In genomic region chr11:64185323-64186204, GRCh38 we compare ENCODE assay signal across 1 cellular context.
TF ChIP-seq lines count a peak whose summit lies in the region.

TSS of gene STIP1 (plus strand) at chr11:64186171. CDS start at chr11:64186262, 91 bp downstream.

TF ChIP-seq in HepG2, 621 proteins besides CTCF, POLR2A, EP300 and RAD21 (continued from another document and continues in another):
- peak; percentile 83; the same call in 1 of the 2 replicates for TF ChIP-seq ZBED4 (CRISPR knock-in tag; IDR thresholded peaks at IDR 0.05; ENCODE audit: borderline replicate concordance)
- peak; percentile 97 for TF ChIP-seq CREBL2 (CRISPR knock-in tag; IDR thresholded peaks at IDR 0.05; ENCODE audit: borderline replicate concordance)
- peak; percentile 57 for TF ChIP-seq RFXAP (CRISPR knock-in tag; IDR thresholded peaks at IDR 0.05; ENCODE audit: borderline replicate concordance)
- TF ChIP-seq ZNF367 (CRISPR knock-in tag; IDR thresholded peaks at IDR 0.05; ENCODE audit: borderline replicate concordance), result no peak
- TF ChIP-seq ZBTB49 (CRISPR knock-in tag; IDR thresholded peaks at IDR 0.05; ENCODE audit: borderline replicate concordance), result no peak
- peak; percentile 70 for TF ChIP-seq ETV5 (CRISPR knock-in tag; IDR thresholded peaks at IDR 0.05; ENCODE audit: borderline replicate concordance)
- no peak; the same call in 1 of the 2 replicates for TF ChIP-seq E2F2 (CRISPR knock-in tag; IDR thresholded peaks at IDR 0.05; ENCODE audit: borderline replicate concordance)
- no peak for TF ChIP-seq HNF4G (IDR thresholded peaks at IDR 0.05; ENCODE audit: borderline replicate concordance, low read depth, low read length)
- TF ChIP-seq HNF4G (CRISPR knock-in tag; IDR thresholded peaks at IDR 0.05; ENCODE audit: borderline replicate concordance, low read depth), result peak; percentile 56; the same call in 1 of the 2 replicates
- TF ChIP-seq ZKSCAN1 (IDR thresholded peaks at IDR 0.05; ENCODE audit: low read length), result peak; percentile 36; the same call in 1 of the 2 replicates
- peak; percentile 84; the same call in 1 of the 2 replicates for TF ChIP-seq REL (CRISPR knock-in tag; conservative IDR thresholded peaks at IDR 0.05)
- TF ChIP-seq MLLT10 (CRISPR knock-in tag; IDR thresholded peaks at IDR 0.05), result no peak
- TF ChIP-seq CHCHD3 (CRISPR knock-in tag; IDR thresholded peaks at IDR 0.05), result peak; percentile 74
- peak; percentile 94 for TF ChIP-seq CEBPZ (IDR thresholded peaks at IDR 0.05; ENCODE audit: low read length)
- TF ChIP-seq RFXANK (CRISPR knock-in tag; IDR thresholded peaks at IDR 0.05), result no peak
- TF ChIP-seq HOXA7 (CRISPR knock-in tag; IDR thresholded peaks at IDR 0.05), result no peak
- TF ChIP-seq ERF (CRISPR knock-in tag; IDR thresholded peaks at IDR 0.05), result peak; percentile 77
- TF ChIP-seq POGK (CRISPR knock-in tag; conservative IDR thresholded peaks at IDR 0.05), result peak; percentile 95; the same call in 1 of the 2 replicates
- TF ChIP-seq TFE3 (CRISPR knock-in tag; IDR thresholded peaks at IDR 0.05), result peak; percentile 86
- TF ChIP-seq WIZ (CRISPR knock-in tag; IDR thresholded peaks at IDR 0.05), result peak; percentile 69; the same call in 1 of the 2 replicates
- TF ChIP-seq IRF9 (CRISPR knock-in tag; IDR thresholded peaks at IDR 0.05; ENCODE audit: borderline replicate concordance), result peak; percentile 87
- TF ChIP-seq ZNF138 (CRISPR knock-in tag; IDR thresholded peaks at IDR 0.05; ENCODE audit: low read depth), result peak; percentile 96
- TF ChIP-seq ZC3H13 (CRISPR knock-in tag; IDR thresholded peaks at IDR 0.05), result peak; percentile 86; the same call in 1 of the 2 replicates
- peak; percentile 80; the same call in 1 of the 2 replicates for TF ChIP-seq ZNF275 (CRISPR knock-in tag; IDR thresholded peaks at IDR 0.05; ENCODE audit: borderline replicate concordance)
- no peak for TF ChIP-seq GPBP1L1 (CRISPR knock-in tag; IDR thresholded peaks at IDR 0.05)
- TF ChIP-seq ZNF530 (CRISPR knock-in tag; IDR thresholded peaks at IDR 0.05; ENCODE audit: low read depth), result peak; percentile 90; the same call in 1 of the 2 replicates
- TF ChIP-seq ZFP1 (CRISPR knock-in tag; IDR thresholded peaks at IDR 0.05), result 0 out of 2 replicates have a peak, but pooled peaks have one; percentile 34
- peak; percentile 97 for TF ChIP-seq IRX3 (CRISPR knock-in tag; IDR thresholded peaks at IDR 0.05; ENCODE audit: borderline replicate concordance, low read depth)
- no peak for TF ChIP-seq GPN1 (CRISPR knock-in tag; IDR thresholded peaks at IDR 0.05; ENCODE audit: borderline replicate concordance)
- TF ChIP-seq ZFP90 (CRISPR knock-in tag; IDR thresholded peaks at IDR 0.05; ENCODE audit: borderline replicate concordance), result peak; percentile 83
- TF ChIP-seq ZNF253 (CRISPR knock-in tag; IDR thresholded peaks at IDR 0.05; ENCODE audit: borderline replicate concordance), result peak; percentile 96
- peak; percentile 87 for TF ChIP-seq CREB1 (IDR thresholded peaks at IDR 0.05)
- TF ChIP-seq CREB1 (CRISPR knock-in tag; IDR thresholded peaks at IDR 0.05), result peak; percentile 94
- peak; percentile 96 for TF ChIP-seq ATF7-NPFF (CRISPR knock-in tag; IDR thresholded peaks at IDR 0.05; ENCODE audit: low read depth)
- TF ChIP-seq FLYWCH1 (CRISPR knock-in tag; IDR thresholded peaks at IDR 0.05), result peak; percentile 89; the same call in 1 of the 2 replicates
- peak; percentile 41 for TF ChIP-seq ATF2 (CRISPR knock-in tag; IDR thresholded peaks at IDR 0.05)
- 0 out of 2 replicates have a peak, but pooled peaks have one; percentile 32 for TF ChIP-seq NFE2 (CRISPR knock-in tag; IDR thresholded peaks at IDR 0.05)
- TF ChIP-seq ZBTB3 (CRISPR knock-in tag; IDR thresholded peaks at IDR 0.05; ENCODE audit: borderline replicate concordance, low read depth), result no peak
- TF ChIP-seq SOX6 (IDR thresholded peaks at IDR 0.05), result no peak
- TF ChIP-seq SOX6 (CRISPR knock-in tag; IDR thresholded peaks at IDR 0.05), result peak; percentile 65; the same call in 1 of the 2 replicates
